Comparison of ENCODE assay signal across 8 cellular contexts in genomic region chr2:96251721-96252292, GRCh38. TPM values are rescaled to one million over a fixed set of nuclear protein-coding genes. Genes with fewer than 3 reads are reported as not detected.
DNase-seq lines count a peak whose midpoint lies in the region; ATAC-seq and TF ChIP-seq lines count a peak whose summit lies in the region.

No MANE protein-coding gene starts in this region.

- peaks cover 38% of the 10 kb centered on the region for H3K4me1 Mint-ChIP-seq in activated T-cell treated with anti-CD3 and anti-CD28 coated beads, Interleukin-2, amount 50 U/mL, for 72 hours (ENCODE audit: low read depth)
- peaks cover 24% of the 10 kb centered on the region for H3K4me1 Mint-ChIP-seq in activated naive CD8-positive, alpha-beta T cell treated with anti-CD3 and anti-CD28 coated beads, Interleukin-2, amount 50 U/mL, for 24 hours

- H3K36me3 Mint-ChIP-seq in activated T-cell treated with anti-CD3 and anti-CD28 coated beads, Interleukin-2, amount 50 U/mL, for 72 hours (ENCODE audit: insufficient read depth in 2 of 2): peaks cover 2 to 13% of the 10 kb centered on the region in 2 donors
- H3K36me3 Mint-ChIP-seq in activated naive CD8-positive, alpha-beta T cell treated with anti-CD3 and anti-CD28 coated beads, Interleukin-2, amount 50 U/mL, for 24 hours (ENCODE audit: low read depth): peaks cover 22% of the 10 kb centered on the region

- no peaks in the 10 kb centered on the region for H3K9me2 ChIP-seq in Karpas-422 (replicated peaks; ENCODE audit: insufficient read depth, low read length)

- peaks cover 5% of the 10 kb centered on the region for H3K79me2 ChIP-seq in Karpas-422 (ENCODE audit: low read length)

- H3K9me3 ChIP-seq in heart right ventricle (no peaks in the 10 kb centered on the region), Karpas-422 (ENCODE audit: low read length) (no peaks in the 10 kb centered on the region)

- H3K27me3 Mint-ChIP-seq in activated T-cell treated with anti-CD3 and anti-CD28 coated beads, Interleukin-2, amount 50 U/mL, for 72 hours (ENCODE audit: low read depth): no peaks in the 10 kb centered on the region
- H3K27me3 Mint-ChIP-seq in activated naive CD8-positive, alpha-beta T cell treated with anti-CD3 and anti-CD28 coated beads, Interleukin-2, amount 50 U/mL, for 24 hours: no peaks in the 10 kb centered on the region

- no peak for TF ChIP-seq CTCF in heart right ventricle (IDR thresholded peaks at IDR 0.05)

- H2AFZ ChIP-seq in Karpas-422 (ENCODE audit: low read length): no peak overlapping the region

- H3K4me3 ChIP-seq in heart right ventricle: no peak overlapping the region
- no peak overlapping the region for H3K4me3 ChIP-seq in skeletal muscle cell (ENCODE audit: low read depth, low read length)
- no peak overlapping the region for H3K4me3 ChIP-seq in Karpas-422 (ENCODE audit: low read length)

- H3K27ac ChIP-seq in heart right ventricle (peak overlapping the region in 9 of 10 donors; percentile 40 to 97 (median 71)), Karpas-422 (ENCODE audit: low read length) (no peak overlapping the region)

- no peak for DNase-seq in activated T-cell treated with anti-CD3 and anti-CD28 coated beads, Interleukin-2, amount 50 U/mL, for 72 hours
- DNase-seq in activated T-cell treated with anti-CD3 and anti-CD28 coated beads for 4 hours (no peak), heart right ventricle (peak; percentile 65 to 71), skeletal muscle cell (ENCODE audit: low read depth) (peak; percentile 76), Karpas-422 (no peak)
- no peak for DNase-seq in activated naive CD8-positive, alpha-beta T cell treated with anti-CD3 and anti-CD28 coated beads, Interleukin-2, amount 50 U/mL, for 24 hours

- intact Hi-C loops in heart right ventricle (cut with DNase I): loop anchor here in 1 of 10 donors (5.0 kb wide), 1 partner anchor 40 kb away; no protein-coding TSS in a partner anchor

- WGBS in heart right ventricle, 2 donors: 63 to 65% methylated on average over 6 of the region's 6 CpGs

- H3K4me2 ChIP-seq in Karpas-422 (ENCODE audit: low read depth, low read length, poor library complexity, severe bottlenecking): no peak overlapping the region

- H4K20me1 ChIP-seq in Karpas-422 (ENCODE audit: insufficient read depth, low read depth, low read length): no peaks in the 10 kb centered on the region

- H3K9ac ChIP-seq in Karpas-422 (ENCODE audit: low read length): no peak overlapping the region

- H3K36me3 ChIP-seq in heart right ventricle (peaks cover 0 to 64% (median 30%) of the 10 kb centered on the region in 9 donors), Karpas-422 (ENCODE audit: insufficient read depth, low read length) (peaks cover 11% of the 10 kb centered on the region; the same call in 1 of the 2 replicates)

- H3K4me1 ChIP-seq in heart right ventricle: peaks cover 11 to 93% (median 74%) of the 10 kb centered on the region in 9 donors
- H3K4me1 ChIP-seq in Karpas-422 (ENCODE audit: low read length): no peaks in the 10 kb centered on the region

- ATAC-seq in activated T-cell treated with anti-CD3 and anti-CD28 coated beads, Interleukin-2, amount 50 U/mL, for 72 hours (replicated peaks in 1 of 2): peak in 1 of 2 donors; percentile 41
- ATAC-seq in activated naive CD8-positive, alpha-beta T cell treated with anti-CD3 and anti-CD28 coated beads, Interleukin-2, amount 50 U/mL, for 24 hours: no peak
- ATAC-seq in heart right ventricle (peak; percentile 31 to 79 (median 74)), HG03025 (IDR thresholded peaks at IDR 0.05; ENCODE audit: low FRiP score, unreplicated experiment) (no peak), HG03460 (IDR thresholded peaks at IDR 0.05; ENCODE audit: unreplicated experiment) (no peak)

- peak overlapping the region; percentile 80 for H3K27ac Mint-ChIP-seq in activated T-cell treated with anti-CD3 and anti-CD28 coated beads, Interleukin-2, amount 50 U/mL, for 72 hours
- H3K27ac Mint-ChIP-seq in activated naive CD8-positive, alpha-beta T cell treated with anti-CD3 and anti-CD28 coated beads, Interleukin-2, amount 50 U/mL, for 24 hours: peak overlapping the region; percentile 22

- no peaks in the 10 kb centered on the region for H3K9me3 Mint-ChIP-seq in activated T-cell treated with anti-CD3 and anti-CD28 coated beads, Interleukin-2, amount 50 U/mL, for 72 hours
- H3K9me3 Mint-ChIP-seq in activated naive CD8-positive, alpha-beta T cell treated with anti-CD3 and anti-CD28 coated beads, Interleukin-2, amount 50 U/mL, for 24 hours: no peaks in the 10 kb centered on the region

- H3K4me3 Mint-ChIP-seq in activated T-cell treated with anti-CD3 and anti-CD28 coated beads, Interleukin-2, amount 50 U/mL, for 72 hours: no peak overlapping the region
- H3K4me3 Mint-ChIP-seq in activated naive CD8-positive, alpha-beta T cell treated with anti-CD3 and anti-CD28 coated beads, Interleukin-2, amount 50 U/mL, for 24 hours: no peak overlapping the region

- H3K27me3 ChIP-seq in heart right ventricle (no peaks in the 10 kb centered on the region), Karpas-422 (ENCODE audit: low read length) (no peaks in the 10 kb centered on the region)

RNA-seq across cellular contexts. Expression of gene TMEM127, which starts 14.0 kb away (rescaled TPM):
- 10 to 100 TPM; 23.2 to 29.3 TPM for total RNA-seq in activated T-cell treated with anti-CD3 and anti-CD28 coated beads, Interleukin-2, amount 50 U/mL, for 72 hours
- 100 to 1,000 TPM in 4 of 10 donors, 10 to 100 TPM in 6; 72.2 to 113 (median 95.1) TPM for total RNA-seq in heart right ventricle
- polyA plus RNA-seq in heart right ventricle: 10 to 100 TPM; 15.2 to 70.6 TPM
- 17.7 and 21.9 TPM in 2 replicates for total RNA-seq in Karpas-422 (2014; rRNA removed; shearing (Covaris generic); ENCODE audit: low replicate concordance)

RNA-seq across cellular contexts. Expression of gene CIAO1, which starts 14.2 kb away (rescaled TPM):
- 10 to 100 TPM; 70.8 to 72.6 TPM for total RNA-seq in activated T-cell treated with anti-CD3 and anti-CD28 coated beads, Interleukin-2, amount 50 U/mL, for 72 hours
- total RNA-seq in heart right ventricle: 10 to 100 TPM; 59.2 to 72.1 (median 64.9) TPM
- polyA plus RNA-seq in heart right ventricle: 10 to 100 TPM; 22.1 to 59.4 TPM
- 71.2 and 101 TPM in 2 replicates for total RNA-seq in Karpas-422 (2014; rRNA removed; shearing (Covaris generic); ENCODE audit: low replicate concordance)

RNA-seq across cellular contexts. Expression of gene STARD7, which starts 43.2 kb away (rescaled TPM):
- 100 to 1,000 TPM; 202 to 225 TPM for total RNA-seq in activated T-cell treated with anti-CD3 and anti-CD28 coated beads, Interleukin-2, amount 50 U/mL, for 72 hours
- 100 to 1,000 TPM; 138 to 397 (median 191) TPM for total RNA-seq in heart right ventricle
- polyA plus RNA-seq in heart right ventricle: 100 to 1,000 TPM in 1 of 2 donors, 10 to 100 TPM in 1; 50.8 to 312 TPM
- total RNA-seq in Karpas-422 (2014; rRNA removed; shearing (Covaris generic); ENCODE audit: low replicate concordance): 140 and 167 TPM in 2 replicates

RNA-seq across cellular contexts. Expression of gene SNRNP200, which starts 53.5 kb away (rescaled TPM):
- total RNA-seq in activated T-cell treated with anti-CD3 and anti-CD28 coated beads, Interleukin-2, amount 50 U/mL, for 72 hours: 100 to 1,000 TPM; 188 to 228 TPM
- 10 to 100 TPM; 56.2 to 70.5 (median 63.6) TPM for total RNA-seq in heart right ventricle
- 10 to 100 TPM; 49.2 to 67.5 TPM for polyA plus RNA-seq in heart right ventricle
- total RNA-seq in Karpas-422 (2014; rRNA removed; shearing (Covaris generic); ENCODE audit: low replicate concordance): 68.1 and 83.8 TPM in 2 replicates

Comparison
In these comparisons a context has a peak if more than half of its experiments do, and no peak if none do; other contexts are left out.
1. ATAC-seq: peak in heart right ventricle (8 of 8); none in activated naive CD8-positive, alpha-beta T cell treated with anti-CD3 and anti-CD28 coated beads, Interleukin-2, amount 50 U/mL, for 24 hours (single experiment), HG03025 (single experiment) and HG03460 (single experiment).
2. DNase-seq: peak in heart right ventricle (2 of 2) and skeletal muscle cell (single experiment); none in activated T-cell treated with anti-CD3 and anti-CD28 coated beads, Interleukin-2, amount 50 U/mL, for 72 hours (0 of 2), activated T-cell treated with anti-CD3 and anti-CD28 coated beads for 4 hours (single experiment), activated naive CD8-positive, alpha-beta T cell treated with anti-CD3 and anti-CD28 coated beads, Interleukin-2, amount 50 U/mL, for 24 hours (single experiment) and Karpas-422 (single experiment).